ENCODE assay signal across 9 cellular contexts in genomic region chr1:154726443-154726842, GRCh38.
DNase-seq lines count a peak whose midpoint lies in the region; ATAC-seq lines count a peak whose summit lies in the region.
"Had no signal": no experiment of that assay in that cellular context is flagged by ENCODE, and none has a peak within 500 bp of the region (broad histone marks: within the 10 kb centered on the region; RNA-seq: fewer than 3 reads in every experiment).

No MANE protein-coding gene starts in this region.

- peak; percentile 54 for DNase-seq in CD1c-positive myeloid dendritic cell (ENCODE audit: extremely low spot score)
- DNase-seq in H4 (ENCODE audit: low spot score) = peak; percentile 39
- peak; percentile 47 for DNase-seq in astrocyte of the hippocampus (ENCODE audit: low read depth, low spot score)
- DNase-seq in NK-92 treated with Interleukin-12 subunit alpha and Interleukin-12 subunit beta, amount 100 ng/mL, for 24 hours (lab: John Stamatoyannopoulos, UW) = no peak
- no peak for DNase-seq in NCI-H82 (lab: John Stamatoyannopoulos, UW)
- DNase-seq: pancreas had no signal

- peaks cover 43% of the 10 kb centered on the region for H3K4me1 ChIP-seq in mesodermal cell (ENCODE audit: control insufficient read depth, insufficient read depth, low read length, poor library complexity, severe bottlenecking)
- H3K4me1 ChIP-seq: pancreas had no signal

- 78 to 85% methylated on average over 9 to 10 of the region's 10 CpGs for WGBS in mesodermal cell (ENCODE audit: insufficient coverage in 2 of 2), 2 experiments

- H3K4me3 ChIP-seq in mesodermal cell (ENCODE audit: extremely low read depth, insufficient read depth, low read length, poor library complexity, severe bottlenecking) = no peak overlapping the region
- H3K4me3 ChIP-seq: pancreas had no signal

- H3K27ac ChIP-seq in mesodermal cell (ENCODE audit: low read depth, low read length, severe bottlenecking) = peak overlapping the region; percentile 33
- H3K27ac ChIP-seq: pancreas had no signal

- H3K36me3 ChIP-seq in mesodermal cell (ENCODE audit: control insufficient read depth, insufficient read depth, low read length) = no peaks in the 10 kb centered on the region
- H3K36me3 ChIP-seq: pancreas had no signal

- ATAC-seq in HG03439 (IDR thresholded peaks at IDR 0.05; ENCODE audit: unreplicated experiment) (no peak), HG02588 (IDR thresholded peaks at IDR 0.05; ENCODE audit: unreplicated experiment) (no peak)
- ATAC-seq: pancreas had no signal

- H3K9me3 ChIP-seq in mesodermal cell (ENCODE audit: control insufficient read depth, low read length) = no peaks in the 10 kb centered on the region
- H3K9me3 ChIP-seq: pancreas had no signal

Comparison
In these comparisons a context has a peak if more than half of its experiments do, and no peak if none do; other contexts are left out.
1. DNase-seq: peak in CD1c-positive myeloid dendritic cell (single experiment), H4 (single experiment) and astrocyte of the hippocampus (single experiment); none in NK-92 treated with Interleukin-12 subunit alpha and Interleukin-12 subunit beta, amount 100 ng/mL, for 24 hours (single experiment) and NCI-H82 (single experiment).